In genomic region chr2:27799646-27800010, GRCh38 we compare ENCODE assay signal across 13 cellular contexts. TPM values are rescaled to one million over a fixed set of nuclear protein-coding genes. Genes with fewer than 3 reads are reported as not detected.
DNase-seq lines count a peak whose midpoint lies in the region; ATAC-seq, FAIRE-seq and TF ChIP-seq lines count a peak whose summit lies in the region.
"Had no signal": no experiment of that assay in that cellular context is flagged by ENCODE, and none has a peak within 500 bp of the region (broad histone marks: within the 10 kb centered on the region; RNA-seq: fewer than 3 reads in every experiment).

No MANE protein-coding gene starts in this region.

- peak overlapping the region; percentile 70 for H3K4me2 ChIP-seq in keratinocyte (ENCODE audit: control insufficient read depth, extremely low read depth, insufficient read depth, low read depth, low read length)

- peak overlapping the region in 1 of 3 experiments; percentile 12 for H3K4me3 ChIP-seq in keratinocyte (ENCODE audit: control insufficient read depth in 2 of 3, extremely low read depth in 1 of 3, insufficient read depth in 2 of 3, low read depth in 1 of 3, low read length in 3 of 3)
- H3K4me3 ChIP-seq in stomach smooth muscle (ENCODE audit: low read length in 2 of 2) = peak overlapping the region; percentile 35 to 47

- no peaks in the 10 kb centered on the region for H4K20me1 ChIP-seq in keratinocyte (ENCODE audit: control insufficient read depth, extremely low read depth, insufficient read depth, low read length)

- peak; percentile 20 for DNase-seq in H4 (ENCODE audit: low spot score)
- DNase-seq in keratinocyte (ENCODE audit: low read depth, low spot score) = peak; percentile 28
- DNase-seq in activated naive CD8-positive, alpha-beta T cell treated with anti-CD3 and anti-CD28 coated beads, Interleukin-2, amount 50 U/mL, for 24 hours = no peak
- no peak for DNase-seq in activated T-cell treated with anti-CD3 and anti-CD28 coated beads, Interleukin-2, amount 50 U/mL, for 48 hours
- no peak for DNase-seq in Ammon's horn (ENCODE audit: low spot score)
- no peak for DNase-seq in RCC 7860 (ENCODE audit: low spot score)
- DNase-seq: activated CD4-positive, CD25-positive, alpha-beta regulatory T cell treated with anti-CD3 and anti-CD28 coated beads, Interleukin-2, amount 50 U/mL, for 72 hours; effector CD8-positive, alpha-beta T cell; NCI-H1930 had no signal

- no peaks in the 10 kb centered on the region for H3K4me1 Mint-ChIP-seq in activated naive CD8-positive, alpha-beta T cell treated with anti-CD3 and anti-CD28 coated beads, Interleukin-2, amount 50 U/mL, for 24 hours

- H3K27me3 ChIP-seq in keratinocyte (ENCODE audit: control insufficient read depth, extremely low read depth, insufficient read depth, low read length) = no peaks in the 10 kb centered on the region
- H3K27me3 ChIP-seq in stomach smooth muscle (ENCODE audit: control insufficient read depth in 1 of 2, insufficient read depth in 2 of 2, low read length in 2 of 2) = no peaks in the 10 kb centered on the region

- no peaks in the 10 kb centered on the region for H3K9me3 Mint-ChIP-seq in activated naive CD8-positive, alpha-beta T cell treated with anti-CD3 and anti-CD28 coated beads, Interleukin-2, amount 50 U/mL, for 24 hours
- H3K9me3 Mint-ChIP-seq: activated T-helper 2 cell treated with anti-CD3 and anti-CD28 coated beads, Interferon-gamma antibody, Interleukin-2, Interleukin-4, amounts not matched to agents 10 μg/mL and 5 μg/mL and 100 μg/mL, durations not matched to agents 14 hours and 24 hours and 36 hours had no signal

- H3K9ac ChIP-seq in keratinocyte (ENCODE audit: control insufficient read depth, extremely low read depth, insufficient read depth, low read length) (peak overlapping the region; percentile 62), stomach smooth muscle (ENCODE audit: low read length in 2 of 2) (peak overlapping the region; percentile 42 to 64)

- H3K27ac ChIP-seq in angular gyrus (ENCODE audit: low read depth, low read length) = peak overlapping the region; percentile 2
- H3K27ac ChIP-seq in keratinocyte (ENCODE audit: control insufficient read depth, insufficient read depth, low read length) = peak overlapping the region; percentile 92
- H3K27ac ChIP-seq in stomach smooth muscle (ENCODE audit: low read length) = peak overlapping the region; percentile 79

- H3K27me3 Mint-ChIP-seq in activated naive CD8-positive, alpha-beta T cell treated with anti-CD3 and anti-CD28 coated beads, Interleukin-2, amount 50 U/mL, for 24 hours = no peaks in the 10 kb centered on the region

- no peak overlapping the region for H3K27ac Mint-ChIP-seq in activated naive CD8-positive, alpha-beta T cell treated with anti-CD3 and anti-CD28 coated beads, Interleukin-2, amount 50 U/mL, for 24 hours
- H3K27ac Mint-ChIP-seq: activated T-helper 2 cell treated with anti-CD3 and anti-CD28 coated beads, Interferon-gamma antibody, Interleukin-2, Interleukin-4, amounts not matched to agents 10 μg/mL and 5 μg/mL and 100 μg/mL, durations not matched to agents 14 hours and 24 hours and 36 hours had no signal

- peak in 1 of 3 experiments; percentile 5 for TF ChIP-seq CTCF in keratinocyte (optimal IDR thresholded peaks at IDR 0.05 in 1 of 3, IDR thresholded peaks at IDR 0.05 in 1 of 3, conservative IDR thresholded peaks at IDR 0.05 in 1 of 3; ENCODE audit: extremely low read depth in 1 of 3, insufficient read depth in 2 of 3, low read length in 3 of 3)

- no peaks in the 10 kb centered on the region for H3K36me3 Mint-ChIP-seq in activated naive CD8-positive, alpha-beta T cell treated with anti-CD3 and anti-CD28 coated beads, Interleukin-2, amount 50 U/mL, for 24 hours (ENCODE audit: low read depth)

- H3K4me3 Mint-ChIP-seq in activated naive CD8-positive, alpha-beta T cell treated with anti-CD3 and anti-CD28 coated beads, Interleukin-2, amount 50 U/mL, for 24 hours = no peak overlapping the region

- H3K4me1 ChIP-seq in keratinocyte (ENCODE audit: control insufficient read depth, extremely low read depth, insufficient read depth, low read length) (peaks cover 35% of the 10 kb centered on the region), stomach smooth muscle (ENCODE audit: control insufficient read depth, insufficient read depth, low read length) (peaks cover 58% of the 10 kb centered on the region)

- no peak for ATAC-seq in activated naive CD8-positive, alpha-beta T cell treated with anti-CD3 and anti-CD28 coated beads, Interleukin-2, amount 50 U/mL, for 24 hours

- H3K79me2 ChIP-seq in keratinocyte (ENCODE audit: control insufficient read depth, insufficient read depth, low read length) = no peaks in the 10 kb centered on the region

- H3K9me3 ChIP-seq in keratinocyte (ENCODE audit: control insufficient read depth, low read depth, low read length) (no peaks in the 10 kb centered on the region), stomach smooth muscle (ENCODE audit: control insufficient read depth in 2 of 2, low read length in 2 of 2) (no peaks in the 10 kb centered on the region)

- no peak overlapping the region for H2AFZ ChIP-seq in keratinocyte (ENCODE audit: control insufficient read depth, low read length)

- no peaks in the 10 kb centered on the region for H3K36me3 ChIP-seq in keratinocyte (ENCODE audit: control insufficient read depth in 2 of 2, extremely low read depth in 1 of 2, insufficient read depth in 2 of 2, low read length in 2 of 2)
- no peaks in the 10 kb centered on the region for H3K36me3 ChIP-seq in stomach smooth muscle (ENCODE audit: control insufficient read depth in 2 of 2, insufficient read depth in 2 of 2, low read length in 2 of 2)

- no peak for FAIRE-seq in keratinocyte (lab: Jason Lieb, UNC)
- no peak for FAIRE-seq in RCC 7860 (lab: Jason Lieb, UNC)
- FAIRE-seq: GM12891 had no signal

- no peaks in the 10 kb centered on the region for H3K9me1 ChIP-seq in keratinocyte (ENCODE audit: control insufficient read depth, extremely low read depth, insufficient read depth, low read length)

- dilution Hi-C loops in keratinocyte (cut with MboI; ENCODE audit: extremely low pct_ligation_motif_present, low sequenced_read_pairs) = no loop called here

RNA-seq across cellular contexts. Expression of gene MRPL33, which starts 28.1 kb away (rescaled TPM):
- total RNA-seq in H4 (2014; rRNA removed; shearing (Covaris generic)) = 99.6 and 124 TPM in 2 replicates
- polyA plus RNA-seq in keratinocyte = 51.9 to 110 TPM (median 94.4 TPM) in 3 replicates
- polyA plus RNA-seq in keratinocyte (2011; ENCODE audit: low read depth) = 184 TPM
- polyA plus RNA-seq in keratinocyte (2011; cell fraction: cytosol; rRNA removed) = 99.0 and 109 TPM in 2 replicates
- polyA plus RNA-seq in keratinocyte (2011; cell fraction: nucleus; rRNA removed) = 27.6 and 50.4 TPM in 2 replicates
- 87.9 and 140 TPM in 2 replicates for polyA plus RNA-seq in keratinocyte (2012; ENCODE audit: low replicate concordance)
- 0.82 to 7.8 TPM (median 2.7 TPM) in 3 replicates for polyA minus RNA-seq in keratinocyte
- 10.9 TPM for polyA minus RNA-seq in keratinocyte (2011; cell fraction: cytosol; rRNA and poly(A)+ RNA removed)
- polyA minus RNA-seq in keratinocyte (2011; cell fraction: nucleus; rRNA and poly(A)+ RNA removed) = 9.3 and 11.8 TPM in 2 replicates

Comparison
In these comparisons a context has a peak if more than half of its experiments do, and no peak if none do; other contexts are left out.
1. DNase-seq: peak in H4 (single experiment) and keratinocyte (single experiment); none in activated naive CD8-positive, alpha-beta T cell treated with anti-CD3 and anti-CD28 coated beads, Interleukin-2, amount 50 U/mL, for 24 hours (single experiment), activated T-cell treated with anti-CD3 and anti-CD28 coated beads, Interleukin-2, amount 50 U/mL, for 48 hours (0 of 2), Ammon's horn (single experiment) and RCC 7860 (single experiment).
2. H3K27ac ChIP-seq: peak in every context shown above with its lines; median percentile 92 in keratinocyte; 79 in stomach smooth muscle; 2 in angular gyrus.